In genomic region chr11:94678236-94678635, GRCh38 we compare ENCODE assay signal across 16 cellular contexts.
"Had no signal": no experiment of that assay in that cellular context is flagged by ENCODE, and none has a peak within 500 bp of the region (broad histone marks: within the 10 kb centered on the region; RNA-seq: fewer than 3 reads in every experiment).

No MANE protein-coding gene starts in this region.

- H3K4me1 ChIP-seq: pancreas had no signal

- H3K4me1 Mint-ChIP-seq: activated CD4-positive, alpha-beta T cell treated with anti-CD3 and anti-CD28 coated beads, Interleukin-2, amount 10 ng/mL, durations not matched to agents 24 days and 14 days; activated naive CD8-positive, alpha-beta T cell treated with anti-CD3 and anti-CD28 coated beads, Interleukin-2, amount 50 U/mL, for 24 hours; stimulated activated naive CD8-positive, alpha-beta T cell treated with anti-CD3 and anti-CD28 coated beads, Interleukin-15, amount 100 ng/mL, for 72 hours had no signal

- H3K27ac Mint-ChIP-seq: activated CD4-positive, alpha-beta T cell treated with anti-CD3 and anti-CD28 coated beads, Interleukin-2, amount 10 ng/mL, durations not matched to agents 24 days and 14 days; activated naive CD8-positive, alpha-beta T cell treated with anti-CD3 and anti-CD28 coated beads, Interleukin-2, amount 50 U/mL, for 24 hours; activated T-helper 1 cell treated with anti-CD3 and anti-CD28 coated beads, Interleukin-12 subunit alpha, Interleukin-12 subunit beta, Interleukin-2, Interleukin-4 antibody, amounts not matched to agents 30 ng/mL and 10 ng/mL and 1 ng/mL, durations not matched to agents 14 hours and 24 hours and 36 hours; effector memory CD8-positive, alpha-beta T cell; T-helper 1 cell treated with Interleukin-12 subunit alpha and Interleukin-12 subunit beta and Interleukin-4 antibody, amounts not matched to agents 30 μg/mL and 1 μg/mL, for 36 hours; WTC11 had no signal

- H3K27me3 ChIP-seq: esophagus muscularis mucosa, pancreas had no signal

- H3K9me3 ChIP-seq: esophagus muscularis mucosa, pancreas, thoracic aorta had no signal

- H3K9me3 Mint-ChIP-seq: activated CD4-positive, alpha-beta T cell treated with anti-CD3 and anti-CD28 coated beads, Interleukin-2, amount 10 ng/mL, durations not matched to agents 24 days and 14 days; activated naive CD8-positive, alpha-beta T cell treated with anti-CD3 and anti-CD28 coated beads, Interleukin-2, amount 50 U/mL, for 24 hours; activated T-helper 1 cell treated with anti-CD3 and anti-CD28 coated beads, Interleukin-12 subunit alpha, Interleukin-12 subunit beta, Interleukin-2, Interleukin-4 antibody, amounts not matched to agents 30 ng/mL and 10 ng/mL and 1 ng/mL, durations not matched to agents 14 hours and 24 hours and 36 hours; effector memory CD8-positive, alpha-beta T cell; stimulated activated naive CD8-positive, alpha-beta T cell treated with anti-CD3 and anti-CD28 coated beads, Interleukin-15, amount 100 ng/mL, for 72 hours; T-helper 1 cell treated with Interleukin-12 subunit alpha and Interleukin-12 subunit beta and Interleukin-4 antibody, amounts not matched to agents 30 μg/mL and 1 μg/mL, for 36 hours had no signal

- DNase-seq: activated CD4-positive, alpha-beta T cell treated with anti-CD3 and anti-CD28 coated beads, Interleukin-2, amount 10 ng/mL, durations not matched to agents 24 days and 14 days; activated naive CD4-positive, alpha-beta T cell treated with Interleukin-2 at 50 U/mL for 16 hours; activated naive CD8-positive, alpha-beta T cell treated with anti-CD3 and anti-CD28 coated beads, Interleukin-2, amount 50 U/mL, for 24 hours; caudate nucleus; effector memory CD8-positive, alpha-beta T cell; kidney glomerular epithelial cell; pancreas; stimulated activated CD4-positive, alpha-beta T cell treated with anti-CD3 and anti-CD28 coated beads, Interleukin-4, amount 100 ng/mL, for 4 hours; stimulated activated naive CD8-positive, alpha-beta T cell treated with anti-CD3 and anti-CD28 coated beads, Interleukin-15, amount 100 ng/mL, for 72 hours had no signal

- H3K27me3 Mint-ChIP-seq: activated CD4-positive, alpha-beta T cell treated with anti-CD3 and anti-CD28 coated beads, Interleukin-2, amount 10 ng/mL, durations not matched to agents 24 days and 14 days had no signal

- H3K4me3 Mint-ChIP-seq: activated CD4-positive, alpha-beta T cell treated with anti-CD3 and anti-CD28 coated beads, Interleukin-2, amount 10 ng/mL, durations not matched to agents 24 days and 14 days; activated naive CD8-positive, alpha-beta T cell treated with anti-CD3 and anti-CD28 coated beads, Interleukin-2, amount 50 U/mL, for 24 hours; activated T-helper 1 cell treated with anti-CD3 and anti-CD28 coated beads, Interleukin-12 subunit alpha, Interleukin-12 subunit beta, Interleukin-2, Interleukin-4 antibody, amounts not matched to agents 30 ng/mL and 10 ng/mL and 1 ng/mL, durations not matched to agents 14 hours and 24 hours and 36 hours; effector memory CD8-positive, alpha-beta T cell; stimulated activated naive CD8-positive, alpha-beta T cell treated with anti-CD3 and anti-CD28 coated beads, Interleukin-15, amount 100 ng/mL, for 72 hours; T-helper 1 cell treated with Interleukin-12 subunit alpha and Interleukin-12 subunit beta and Interleukin-4 antibody, amounts not matched to agents 30 μg/mL and 1 μg/mL, for 36 hours; WTC11 had no signal

- H3K36me3 ChIP-seq: esophagus muscularis mucosa, pancreas, thoracic aorta had no signal

- H3K4me3 ChIP-seq: esophagus muscularis mucosa, pancreas, thoracic aorta had no signal

- FAIRE-seq: frontal cortex, pancreas, urothelium cell line had no signal
